Comparison of ENCODE assay signal across 8 cellular contexts in the genomic region with DNA sequence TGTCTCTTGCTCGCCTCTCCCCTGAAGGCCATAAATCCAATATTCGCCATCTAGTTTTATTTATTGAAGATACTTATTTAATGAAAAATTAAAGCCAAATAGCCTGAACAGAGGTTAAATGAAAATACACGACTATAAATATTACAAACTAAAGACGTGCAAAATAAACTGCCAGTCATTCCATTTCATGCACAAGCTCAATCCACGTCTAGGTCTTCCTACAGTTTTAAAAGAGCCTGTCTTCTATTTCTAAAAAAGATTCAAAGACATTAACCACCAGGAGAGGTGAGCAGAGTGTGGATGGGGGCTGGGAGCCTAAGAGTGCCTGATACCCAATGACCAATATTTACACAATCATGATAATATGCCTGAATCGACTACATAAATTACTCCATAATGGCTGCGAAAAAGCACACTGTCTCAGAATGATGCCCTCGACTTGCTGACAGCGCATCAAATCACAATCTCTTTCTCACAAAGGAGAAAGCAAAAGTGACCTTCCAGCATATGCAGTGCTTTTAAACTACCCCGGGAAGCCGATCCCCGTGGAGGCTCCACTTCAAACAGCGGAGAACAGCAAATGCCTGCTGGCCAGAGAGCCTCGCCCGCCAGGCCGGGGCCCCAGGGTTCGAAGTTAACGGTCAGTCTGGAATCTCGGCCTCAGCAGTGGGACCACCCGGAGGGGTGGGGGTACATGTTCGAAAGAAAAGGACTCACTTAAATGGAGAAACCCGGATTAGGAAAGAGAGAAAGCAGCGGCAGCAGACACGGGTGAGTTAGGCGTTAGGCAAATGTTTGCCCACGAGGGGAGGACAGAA. TPM values are rescaled to one million over a fixed set of nuclear protein-coding genes. Genes with fewer than 3 reads are reported as not detected.
DNase-seq lines count a peak whose midpoint lies in the region; ATAC-seq, FAIRE-seq and TF ChIP-seq lines count a peak whose summit lies in the region.

No MANE protein-coding gene starts in this region.

- peaks cover 16% of the 10 kb centered on the region for H3K36me3 Mint-ChIP-seq in activated T-helper 1 cell treated with anti-CD3 and anti-CD28 coated beads, Interleukin-12 subunit alpha, Interleukin-12 subunit beta, Interleukin-2, Interleukin-4 antibody, amounts not matched to agents 30 ng/mL and 10 ng/mL and 1 ng/mL, durations not matched to agents 14 hours and 24 hours and 36 hours (ENCODE audit: low read depth)
- no peaks in the 10 kb centered on the region for H3K36me3 Mint-ChIP-seq in glutamatergic neuron (ENCODE audit: unreplicated experiment)

- H3K27ac Mint-ChIP-seq in activated T-helper 1 cell treated with anti-CD3 and anti-CD28 coated beads, Interleukin-12 subunit alpha, Interleukin-12 subunit beta, Interleukin-2, Interleukin-4 antibody, amounts not matched to agents 30 ng/mL and 10 ng/mL and 1 ng/mL, durations not matched to agents 14 hours and 24 hours and 36 hours: peak overlapping the region; percentile 96
- peak overlapping the region; percentile 34 for H3K27ac Mint-ChIP-seq in glutamatergic neuron (ENCODE audit: unreplicated experiment)

- no peak for FAIRE-seq in pancreas (lab: Jason Lieb, UNC)

- intact Hi-C loops in activated T-helper 1 cell treated with anti-CD3 and anti-CD28 coated beads, Interleukin-12 subunit alpha, Interleukin-12 subunit beta, Interleukin-2, Interleukin-4 antibody, amounts not matched to agents 30 ng/mL and 10 ng/mL and 1 ng/mL, durations not matched to agents 14 hours and 24 hours and 36 hours (cut with micrococcal nuclease): loop anchor here (1.0 to 10.0 kb wide), 8 partner anchors 107 to 1804 kb away; a partner anchor contains a TSS
- intact Hi-C loops in pancreas (cut with DNase I): no loop called here

- no peaks in the 10 kb centered on the region for H3K9me3 ChIP-seq in ES-I3 (ENCODE audit: control insufficient read depth, insufficient read depth, low read length)
- H3K9me3 ChIP-seq in pancreas: no peaks in the 10 kb centered on the region

- H3K27me3 ChIP-seq in pancreas: no peaks in the 10 kb centered on the region

- 10 to 14% methylated on average over 26 of the region's 26 CpGs for WGBS in pancreas, 2 donors

- DNase-seq in LHCN-M2 (ENCODE audit: low read depth) (peak; percentile 56), glutamatergic neuron (peak; percentile 34), pancreas (peak in 2 of 6 donors; percentile 31 to 67), omental fat pad (ENCODE audit: low spot score) (no peak)
- DNase-seq in activated T-helper 1 cell treated with anti-CD3 and anti-CD28 coated beads, Interleukin-12 subunit alpha, Interleukin-12 subunit beta, Interleukin-2, Interleukin-4 antibody, amounts not matched to agents 30 ng/mL and 10 ng/mL and 1 ng/mL, durations not matched to agents 14 hours and 24 hours and 36 hours (ENCODE audit: low spot score): no peak
- DNase-seq in activated CD8-positive, alpha-beta memory T cell treated with anti-CD3 and anti-CD28 coated beads, Interleukin-2, amount 50 U/mL, for 48 hours: no peak

- H3K9ac ChIP-seq in ES-I3 (ENCODE audit: low read depth, low read length): peak overlapping the region; percentile 63; the same call in 1 of the 2 replicates

- TF ChIP-seq CTCF in glutamatergic neuron (IDR thresholded peaks at IDR 0.05; ENCODE audit: partially characterized antibody, unreplicated experiment): no peak
- no peak for TF ChIP-seq CTCF in pancreas (IDR thresholded peaks at IDR 0.05)
- no peak for TF ChIP-seq CTCF in omental fat pad (IDR thresholded peaks at IDR 0.05)

- peak overlapping the region in 2 of 4 donors; percentile 62 to 97 for H3K27ac ChIP-seq in pancreas

- no peaks in the 10 kb centered on the region for H3K27me3 Mint-ChIP-seq in activated T-helper 1 cell treated with anti-CD3 and anti-CD28 coated beads, Interleukin-12 subunit alpha, Interleukin-12 subunit beta, Interleukin-2, Interleukin-4 antibody, amounts not matched to agents 30 ng/mL and 10 ng/mL and 1 ng/mL, durations not matched to agents 14 hours and 24 hours and 36 hours (ENCODE audit: insufficient read depth)
- peaks cover 3% of the 10 kb centered on the region for H3K27me3 Mint-ChIP-seq in glutamatergic neuron (ENCODE audit: unreplicated experiment)

- H3K36me3 ChIP-seq in ES-I3 (ENCODE audit: insufficient read depth, low read length): no peaks in the 10 kb centered on the region
- no peaks in the 10 kb centered on the region for H3K36me3 ChIP-seq in pancreas

- ATAC-seq in pancreas (no peak), HG03342 (IDR thresholded peaks at IDR 0.05; ENCODE audit: unreplicated experiment) (no peak), omental fat pad (ENCODE audit: low FRiP score) (no peak)

- H3K4me3 Mint-ChIP-seq in activated T-helper 1 cell treated with anti-CD3 and anti-CD28 coated beads, Interleukin-12 subunit alpha, Interleukin-12 subunit beta, Interleukin-2, Interleukin-4 antibody, amounts not matched to agents 30 ng/mL and 10 ng/mL and 1 ng/mL, durations not matched to agents 14 hours and 24 hours and 36 hours: peak overlapping the region; percentile 99
- peak overlapping the region; percentile 97 for H3K4me3 Mint-ChIP-seq in glutamatergic neuron (ENCODE audit: unreplicated experiment)

- no peaks in the 10 kb centered on the region for H3K9me3 Mint-ChIP-seq in activated T-helper 1 cell treated with anti-CD3 and anti-CD28 coated beads, Interleukin-12 subunit alpha, Interleukin-12 subunit beta, Interleukin-2, Interleukin-4 antibody, amounts not matched to agents 30 ng/mL and 10 ng/mL and 1 ng/mL, durations not matched to agents 14 hours and 24 hours and 36 hours
- peaks cover 3% of the 10 kb centered on the region for H3K9me3 Mint-ChIP-seq in glutamatergic neuron (ENCODE audit: unreplicated experiment)

- peaks cover 60% of the 10 kb centered on the region for H3K4me1 Mint-ChIP-seq in activated T-helper 1 cell treated with anti-CD3 and anti-CD28 coated beads, Interleukin-12 subunit alpha, Interleukin-12 subunit beta, Interleukin-2, Interleukin-4 antibody, amounts not matched to agents 30 ng/mL and 10 ng/mL and 1 ng/mL, durations not matched to agents 14 hours and 24 hours and 36 hours (ENCODE audit: low read depth)
- H3K4me1 Mint-ChIP-seq in glutamatergic neuron (ENCODE audit: low read depth, unreplicated experiment): peaks cover 8% of the 10 kb centered on the region

- H3K4me3 ChIP-seq in pancreas: peak overlapping the region; percentile 82 to 87 (median 85)

- H3K4me1 ChIP-seq in ES-I3 (ENCODE audit: insufficient read depth, low read length) (peaks cover 20% of the 10 kb centered on the region), pancreas (peaks cover 14 to 26% (median 23%) of the 10 kb centered on the region in 3 donors)

RNA-seq across cellular contexts. Expression of a gene that starts 1.7 kb away (rescaled TPM):
- total RNA-seq in LHCN-M2 (2014; rRNA removed) (5.1 and 5.9 TPM in 2 replicates), glutamatergic neuron (ENCODE audit: unreplicated experiment) (19.7 TPM), pancreas (10 to 100 TPM in 4 of 6 donors, 1 to 10 TPM in 2; 9.6 to 22.5 (median 11.4) TPM), omental fat pad (10 to 100 TPM; 15.4 to 37.8 (median 31.9) TPM)
- 9.2 TPM for polyA plus RNA-seq in LHCN-M2 (2012)
- total RNA-seq in activated T-helper 1 cell treated with anti-CD3 and anti-CD28 coated beads, Interleukin-12 subunit alpha, Interleukin-12 subunit beta, Interleukin-2, Interleukin-4 antibody, amounts not matched to agents 30 ng/mL and 10 ng/mL and 1 ng/mL, durations not matched to agents 14 hours and 24 hours and 36 hours: 23.4 and 27.7 TPM in 2 replicates
- polyA plus RNA-seq in pancreas: 1 to 10 TPM; 5.5 to 6.1 TPM

Comparison
In these comparisons a context has a peak if more than half of its experiments do, and no peak if none do; other contexts are left out.
1. DNase-seq: peak in LHCN-M2 (single experiment) and glutamatergic neuron (single experiment); none in activated T-helper 1 cell treated with anti-CD3 and anti-CD28 coated beads, Interleukin-12 subunit alpha, Interleukin-12 subunit beta, Interleukin-2, Interleukin-4 antibody, amounts not matched to agents 30 ng/mL and 10 ng/mL and 1 ng/mL, durations not matched to agents 14 hours and 24 hours and 36 hours (single experiment), activated CD8-positive, alpha-beta memory T cell treated with anti-CD3 and anti-CD28 coated beads, Interleukin-2, amount 50 U/mL, for 48 hours (single experiment) and omental fat pad (single experiment).